Comparison of ENCODE assay signal across 1 cellular context in the genomic region with DNA sequence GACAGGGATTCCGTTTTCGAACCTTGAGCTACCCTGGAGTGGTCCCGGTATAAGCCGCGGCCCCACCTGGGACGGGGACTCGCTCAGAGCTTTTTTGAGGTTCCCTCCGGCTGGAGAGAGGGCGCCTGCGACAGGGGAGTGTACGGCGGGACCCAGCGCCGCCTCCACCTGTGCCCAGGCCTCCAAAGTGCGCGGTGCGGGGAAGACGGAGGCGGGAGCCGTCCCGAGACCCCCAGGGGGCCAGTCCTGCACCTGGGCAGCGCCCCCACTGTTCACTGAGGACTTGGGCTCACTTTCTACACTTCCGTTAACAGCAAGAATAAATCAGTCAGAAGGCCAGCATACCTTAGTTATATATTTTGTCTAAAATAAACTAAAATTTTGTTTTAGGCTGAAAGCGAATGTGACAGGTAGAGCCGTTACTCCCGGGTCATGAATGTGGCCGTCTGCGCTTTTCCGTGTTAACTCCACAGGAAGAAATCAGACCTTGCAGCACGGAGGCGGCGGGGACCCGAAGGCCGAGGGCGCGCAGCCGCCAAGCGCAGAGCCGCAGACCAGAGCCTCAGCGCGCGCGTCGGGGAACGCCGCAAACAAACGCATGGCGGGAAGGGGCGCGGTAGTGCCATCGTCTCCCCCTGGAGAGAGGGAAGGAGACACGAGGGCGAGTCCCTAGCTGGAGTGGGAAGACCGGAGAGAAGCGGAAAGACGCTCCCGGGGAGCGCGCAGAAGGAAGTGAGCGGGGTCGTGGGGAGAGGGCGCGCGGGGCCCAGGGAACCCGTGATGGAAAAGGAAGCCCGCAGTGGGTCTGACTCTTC.
A peak's percentile ranks its signal among the peaks of the same experiment; 100 is the strongest.
TF ChIP-seq lines count a peak whose summit lies in the region.

No MANE protein-coding gene starts in this region.

TF ChIP-seq in HepG2, 621 proteins besides CTCF, POLR2A, EP300 and RAD21 (continued from another document and continues in another):
- TF ChIP-seq, protein P1, sequence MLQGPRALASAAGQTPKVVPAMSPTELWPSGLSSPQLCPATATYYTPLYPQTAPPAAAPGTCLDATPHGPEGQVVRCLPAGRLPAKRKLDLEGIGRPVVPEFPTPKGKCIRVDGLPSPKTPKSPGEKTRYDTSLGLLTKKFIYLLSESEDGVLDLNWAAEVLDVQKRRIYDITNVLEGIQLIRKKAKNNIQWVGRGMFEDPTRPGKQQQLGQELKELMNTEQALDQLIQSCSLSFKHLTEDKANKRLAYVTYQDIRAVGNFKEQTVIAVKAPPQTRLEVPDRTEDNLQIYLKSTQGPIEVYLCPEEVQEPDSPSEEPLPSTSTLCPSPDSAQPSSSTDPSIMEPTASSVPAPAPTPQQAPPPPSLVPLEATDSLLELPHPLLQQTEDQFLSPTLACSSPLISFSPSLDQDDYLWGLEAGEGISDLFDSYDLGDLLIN (CRISPR knock-in tag; IDR thresholded peaks at IDR 0.05; ENCODE audit: borderline replicate concordance): 0 out of 2 replicates have a peak, but pooled peaks have one; percentile 8
- TF ChIP-seq ZBTB3 (CRISPR knock-in tag; IDR thresholded peaks at IDR 0.05; ENCODE audit: borderline replicate concordance, low read depth) (0 out of 2 replicates have a peak, but pooled peaks have one; percentile 10), TBL1XR1 (IDR thresholded peaks at IDR 0.05; ENCODE audit: borderline replicate concordance, low read length, partially characterized antibody) (no peak), ZNF180 (CRISPR knock-in tag; IDR thresholded peaks at IDR 0.05; ENCODE audit: borderline replicate concordance, low read depth) (no peak), GABPA (IDR thresholded peaks at IDR 0.05; ENCODE audit: low read depth, low read length) (no peak), GABPA (CRISPR knock-in tag; IDR thresholded peaks at IDR 0.05; ENCODE audit: low read depth) (no peak), ZNF33A (CRISPR knock-in tag; IDR thresholded peaks at IDR 0.05; ENCODE audit: borderline replicate concordance) (no peak), NRL (CRISPR knock-in tag; IDR thresholded peaks at IDR 0.05; ENCODE audit: borderline replicate concordance) (peak; percentile 5; the same call in 1 of the 2 replicates), ZSCAN30 (CRISPR knock-in tag; IDR thresholded peaks at IDR 0.05) (no peak), IKZF4 (CRISPR knock-in tag; IDR thresholded peaks at IDR 0.05; ENCODE audit: borderline replicate concordance, low read depth, not compliant biosample characterization) (peak; percentile 53), ZFP82 (CRISPR knock-in tag; IDR thresholded peaks at IDR 0.05; ENCODE audit: borderline replicate concordance) (no peak), RBM39 (IDR thresholded peaks at IDR 0.05; ENCODE audit: low read depth, low read length, poor library complexity, severe bottlenecking) (peak; percentile 61), ZNF441 (CRISPR knock-in tag; IDR thresholded peaks at IDR 0.05; ENCODE audit: borderline replicate concordance) (0 out of 2 replicates have a peak, but pooled peaks have one; percentile 19), ZNF558 (CRISPR knock-in tag; IDR thresholded peaks at IDR 0.05; ENCODE audit: borderline replicate concordance) (no peak), ZBTB42 (CRISPR knock-in tag; IDR thresholded peaks at IDR 0.05) (no peak), MYC (CRISPR knock-in tag; IDR thresholded peaks at IDR 0.05; ENCODE audit: borderline replicate concordance) (peak; percentile 61; the same call in 1 of the 2 replicates), KLF6 (CRISPR knock-in tag; IDR thresholded peaks at IDR 0.05) (no peak), PHF20 (CRISPR knock-in tag; IDR thresholded peaks at IDR 0.05) (no peak), ZNF839 (CRISPR knock-in tag; IDR thresholded peaks at IDR 0.05; ENCODE audit: borderline replicate concordance) (0 out of 2 replicates have a peak, but pooled peaks have one; percentile 25), GFI1 (CRISPR knock-in tag; IDR thresholded peaks at IDR 0.05; ENCODE audit: borderline replicate concordance) (no peak), ZNF567 (CRISPR knock-in tag; IDR thresholded peaks at IDR 0.05; ENCODE audit: borderline replicate concordance) (0 out of 2 replicates have a peak, but pooled peaks have one; percentile 47), NR3C1 (CRISPR knock-in tag; IDR thresholded peaks at IDR 0.05) (no peak), HES4 (CRISPR knock-in tag; IDR thresholded peaks at IDR 0.05; ENCODE audit: borderline replicate concordance) (no peak), SRSF9 (IDR thresholded peaks at IDR 0.05; ENCODE audit: borderline replicate concordance, insufficient read depth, low read depth, low read length, poor library complexity, severe bottlenecking) (no peak), GZF1 (CRISPR knock-in tag; IDR thresholded peaks at IDR 0.05) (no peak), KMT2B (CRISPR knock-in tag; IDR thresholded peaks at IDR 0.05) (peak; percentile 23; the same call in 1 of the 2 replicates), TCF12 (IDR thresholded peaks at IDR 0.05) (no peak), TCF12 (CRISPR knock-in tag; IDR thresholded peaks at IDR 0.05) (no peak; the same call in 1 of the 2 replicates), SIX4 (CRISPR knock-in tag; IDR thresholded peaks at IDR 0.05) (no peak), MAZ (IDR thresholded peaks at IDR 0.05; ENCODE audit: borderline replicate concordance, low read depth, low read length) (no peak), MAZ (CRISPR knock-in tag; IDR thresholded peaks at IDR 0.05; ENCODE audit: low read depth) (0 out of 2 replicates have a peak, but pooled peaks have one; percentile 10), RARG (CRISPR knock-in tag; IDR thresholded peaks at IDR 0.05; ENCODE audit: low read depth) (no peak), ZNF34 (CRISPR knock-in tag; IDR thresholded peaks at IDR 0.05; ENCODE audit: borderline replicate concordance) (no peak), RFXAP (CRISPR knock-in tag; IDR thresholded peaks at IDR 0.05; ENCODE audit: borderline replicate concordance) (0 out of 2 replicates have a peak, but pooled peaks have one; percentile 3), MBNL3 (CRISPR knock-in tag; conservative IDR thresholded peaks at IDR 0.05) (no peak), TAF15 (IDR thresholded peaks at IDR 0.05; ENCODE audit: low read depth, low read length, poor library complexity, severe bottlenecking) (peak; percentile 27), ISL2 (CRISPR knock-in tag; IDR thresholded peaks at IDR 0.05) (no peak), ZFP62 (CRISPR knock-in tag; IDR thresholded peaks at IDR 0.05) (no peak)
- TF ChIP-seq, protein P2, sequence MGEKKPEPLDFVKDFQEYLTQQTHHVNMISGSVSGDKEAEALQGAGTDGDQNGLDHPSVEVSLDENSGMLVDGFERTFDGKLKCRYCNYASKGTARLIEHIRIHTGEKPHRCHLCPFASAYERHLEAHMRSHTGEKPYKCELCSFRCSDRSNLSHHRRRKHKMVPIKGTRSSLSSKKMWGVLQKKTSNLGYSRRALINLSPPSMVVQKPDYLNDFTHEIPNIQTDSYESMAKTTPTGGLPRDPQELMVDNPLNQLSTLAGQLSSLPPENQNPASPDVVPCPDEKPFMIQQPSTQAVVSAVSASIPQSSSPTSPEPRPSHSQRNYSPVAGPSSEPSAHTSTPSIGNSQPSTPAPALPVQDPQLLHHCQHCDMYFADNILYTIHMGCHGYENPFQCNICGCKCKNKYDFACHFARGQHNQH (CRISPR knock-in tag; IDR thresholded peaks at IDR 0.05): peak; percentile 30; the same call in 1 of the 2 replicates
- TF ChIP-seq, protein P3, sequence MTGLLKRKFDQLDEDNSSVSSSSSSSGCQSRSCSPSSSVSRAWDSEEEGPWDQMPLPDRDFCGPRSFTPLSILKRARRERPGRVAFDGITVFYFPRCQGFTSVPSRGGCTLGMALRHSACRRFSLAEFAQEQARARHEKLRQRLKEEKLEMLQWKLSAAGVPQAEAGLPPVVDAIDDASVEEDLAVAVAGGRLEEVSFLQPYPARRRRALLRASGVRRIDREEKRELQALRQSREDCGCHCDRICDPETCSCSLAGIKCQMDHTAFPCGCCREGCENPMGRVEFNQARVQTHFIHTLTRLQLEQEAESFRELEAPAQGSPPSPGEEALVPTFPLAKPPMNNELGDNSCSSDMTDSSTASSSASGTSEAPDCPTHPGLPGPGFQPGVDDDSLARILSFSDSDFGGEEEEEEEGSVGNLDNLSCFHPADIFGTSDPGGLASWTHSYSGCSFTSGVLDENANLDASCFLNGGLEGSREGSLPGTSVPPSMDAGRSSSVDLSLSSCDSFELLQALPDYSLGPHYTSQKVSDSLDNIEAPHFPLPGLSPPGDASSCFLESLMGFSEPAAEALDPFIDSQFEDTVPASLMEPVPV (CRISPR knock-in tag; IDR thresholded peaks at IDR 0.05): no peak
- TF ChIP-seq, protein P4, sequence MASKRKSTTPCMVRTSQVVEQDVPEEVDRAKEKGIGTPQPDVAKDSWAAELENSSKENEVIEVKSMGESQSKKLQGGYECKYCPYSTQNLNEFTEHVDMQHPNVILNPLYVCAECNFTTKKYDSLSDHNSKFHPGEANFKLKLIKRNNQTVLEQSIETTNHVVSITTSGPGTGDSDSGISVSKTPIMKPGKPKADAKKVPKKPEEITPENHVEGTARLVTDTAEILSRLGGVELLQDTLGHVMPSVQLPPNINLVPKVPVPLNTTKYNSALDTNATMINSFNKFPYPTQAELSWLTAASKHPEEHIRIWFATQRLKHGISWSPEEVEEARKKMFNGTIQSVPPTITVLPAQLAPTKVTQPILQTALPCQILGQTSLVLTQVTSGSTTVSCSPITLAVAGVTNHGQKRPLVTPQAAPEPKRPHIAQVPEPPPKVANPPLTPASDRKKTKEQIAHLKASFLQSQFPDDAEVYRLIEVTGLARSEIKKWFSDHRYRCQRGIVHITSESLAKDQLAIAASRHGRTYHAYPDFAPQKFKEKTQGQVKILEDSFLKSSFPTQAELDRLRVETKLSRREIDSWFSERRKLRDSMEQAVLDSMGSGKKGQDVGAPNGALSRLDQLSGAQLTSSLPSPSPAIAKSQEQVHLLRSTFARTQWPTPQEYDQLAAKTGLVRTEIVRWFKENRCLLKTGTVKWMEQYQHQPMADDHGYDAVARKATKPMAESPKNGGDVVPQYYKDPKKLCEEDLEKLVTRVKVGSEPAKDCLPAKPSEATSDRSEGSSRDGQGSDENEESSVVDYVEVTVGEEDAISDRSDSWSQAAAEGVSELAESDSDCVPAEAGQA (IDR thresholded peaks at IDR 0.05; ENCODE audit: low read depth): peak; percentile 22; the same call in 1 of the 2 replicates
- TF ChIP-seq, protein P4 (CRISPR knock-in tag; IDR thresholded peaks at IDR 0.05; ENCODE audit: borderline replicate concordance): 0 out of 2 replicates have a peak, but pooled peaks have one; percentile 32
- TF ChIP-seq, protein P5, sequence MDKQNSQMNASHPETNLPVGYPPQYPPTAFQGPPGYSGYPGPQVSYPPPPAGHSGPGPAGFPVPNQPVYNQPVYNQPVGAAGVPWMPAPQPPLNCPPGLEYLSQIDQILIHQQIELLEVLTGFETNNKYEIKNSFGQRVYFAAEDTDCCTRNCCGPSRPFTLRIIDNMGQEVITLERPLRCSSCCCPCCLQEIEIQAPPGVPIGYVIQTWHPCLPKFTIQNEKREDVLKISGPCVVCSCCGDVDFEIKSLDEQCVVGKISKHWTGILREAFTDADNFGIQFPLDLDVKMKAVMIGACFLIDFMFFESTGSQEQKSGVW (CRISPR knock-in tag; IDR thresholded peaks at IDR 0.05; ENCODE audit: borderline replicate concordance): peak; percentile 35; the same call in 1 of the 2 replicates
- TF ChIP-seq, protein P6, sequence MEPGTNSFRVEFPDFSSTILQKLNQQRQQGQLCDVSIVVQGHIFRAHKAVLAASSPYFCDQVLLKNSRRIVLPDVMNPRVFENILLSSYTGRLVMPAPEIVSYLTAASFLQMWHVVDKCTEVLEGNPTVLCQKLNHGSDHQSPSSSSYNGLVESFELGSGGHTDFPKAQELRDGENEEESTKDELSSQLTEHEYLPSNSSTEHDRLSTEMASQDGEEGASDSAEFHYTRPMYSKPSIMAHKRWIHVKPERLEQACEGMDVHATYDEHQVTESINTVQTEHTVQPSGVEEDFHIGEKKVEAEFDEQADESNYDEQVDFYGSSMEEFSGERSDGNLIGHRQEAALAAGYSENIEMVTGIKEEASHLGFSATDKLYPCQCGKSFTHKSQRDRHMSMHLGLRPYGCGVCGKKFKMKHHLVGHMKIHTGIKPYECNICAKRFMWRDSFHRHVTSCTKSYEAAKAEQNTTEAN (CRISPR knock-in tag; conservative IDR thresholded peaks at IDR 0.05): 0 out of 2 replicates have a peak, but pooled peaks have one; percentile 18
- TF ChIP-seq, protein P7, sequence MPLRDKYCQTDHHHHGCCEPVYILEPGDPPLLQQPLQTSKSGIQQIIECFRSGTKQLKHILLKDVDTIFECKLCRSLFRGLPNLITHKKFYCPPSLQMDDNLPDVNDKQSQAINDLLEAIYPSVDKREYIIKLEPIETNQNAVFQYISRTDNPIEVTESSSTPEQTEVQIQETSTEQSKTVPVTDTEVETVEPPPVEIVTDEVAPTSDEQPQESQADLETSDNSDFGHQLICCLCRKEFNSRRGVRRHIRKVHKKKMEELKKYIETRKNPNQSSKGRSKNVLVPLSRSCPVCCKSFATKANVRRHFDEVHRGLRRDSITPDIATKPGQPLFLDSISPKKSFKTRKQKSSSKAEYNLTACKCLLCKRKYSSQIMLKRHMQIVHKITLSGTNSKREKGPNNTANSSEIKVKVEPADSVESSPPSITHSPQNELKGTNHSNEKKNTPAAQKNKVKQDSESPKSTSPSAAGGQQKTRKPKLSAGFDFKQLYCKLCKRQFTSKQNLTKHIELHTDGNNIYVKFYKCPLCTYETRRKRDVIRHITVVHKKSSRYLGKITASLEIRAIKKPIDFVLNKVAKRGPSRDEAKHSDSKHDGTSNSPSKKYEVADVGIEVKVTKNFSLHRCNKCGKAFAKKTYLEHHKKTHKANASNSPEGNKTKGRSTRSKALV (CRISPR knock-in tag; IDR thresholded peaks at IDR 0.05): peak; percentile 98
- TF ChIP-seq, protein P8, sequence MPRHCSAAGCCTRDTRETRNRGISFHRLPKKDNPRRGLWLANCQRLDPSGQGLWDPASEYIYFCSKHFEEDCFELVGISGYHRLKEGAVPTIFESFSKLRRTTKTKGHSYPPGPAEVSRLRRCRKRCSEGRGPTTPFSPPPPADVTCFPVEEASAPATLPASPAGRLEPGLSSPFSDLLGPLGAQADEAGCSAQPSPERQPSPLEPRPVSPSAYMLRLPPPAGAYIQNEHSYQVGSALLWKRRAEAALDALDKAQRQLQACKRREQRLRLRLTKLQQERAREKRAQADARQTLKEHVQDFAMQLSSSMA (CRISPR knock-in tag; IDR thresholded peaks at IDR 0.05): no peak
- TF ChIP-seq, protein P9, sequence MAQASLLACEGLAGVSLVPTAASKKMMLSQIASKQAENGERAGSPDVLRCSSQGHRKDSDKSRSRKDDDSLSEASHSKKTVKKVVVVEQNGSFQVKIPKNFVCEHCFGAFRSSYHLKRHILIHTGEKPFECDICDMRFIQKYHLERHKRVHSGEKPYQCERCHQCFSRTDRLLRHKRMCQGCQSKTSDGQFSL (CRISPR knock-in tag; IDR thresholded peaks at IDR 0.05): no peak
